In the genomic region with DNA sequence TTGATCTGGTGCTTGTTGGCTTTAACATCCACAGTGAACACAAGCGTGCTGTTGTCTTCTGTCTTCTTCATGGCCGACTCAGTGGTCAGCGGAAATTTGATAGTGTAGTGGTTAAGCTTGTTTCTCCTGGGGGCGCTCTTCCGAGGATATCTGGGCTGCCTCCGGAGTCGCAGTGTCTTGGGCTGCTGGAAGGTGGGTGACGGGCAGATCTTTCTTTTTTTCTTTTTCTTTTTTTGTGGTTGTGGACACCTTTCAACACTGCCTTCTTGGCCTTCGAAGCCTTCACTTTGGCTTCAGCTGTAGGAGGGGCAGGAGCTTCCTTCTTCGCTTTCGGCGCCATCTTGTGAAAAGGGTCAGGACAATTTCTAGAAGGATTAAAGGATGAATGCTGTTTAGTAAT, we compare ENCODE assay signal across 20 cellular contexts. TPM values are rescaled to one million over a fixed set of nuclear protein-coding genes. Genes with fewer than 3 reads are reported as not detected.
A peak's percentile ranks its signal among the peaks of the same experiment; 100 is the strongest.
DNase-seq lines count a peak whose midpoint lies in the region; ATAC-seq and TF ChIP-seq lines count a peak whose summit lies in the region.
"Had no signal": no experiment of that assay in that cellular context is flagged by ENCODE, and none has a peak within 500 bp of the region (broad histone marks: within the 10 kb centered on the region; RNA-seq: fewer than 3 reads in every experiment).

No MANE protein-coding gene starts in this region.

- H3K9ac ChIP-seq in HCT116 (ENCODE audit: low read length) = no peak overlapping the region
- H3K9ac ChIP-seq: BLaER1, GM23248 had no signal

- peak overlapping the region; percentile 37 for H3K27ac Mint-ChIP-seq in nephron progenitor cell

- no peaks in the 10 kb centered on the region for H3K36me3 ChIP-seq in HCT116 (ENCODE audit: control insufficient read depth in 1 of 2, insufficient read depth in 2 of 2, low read length in 2 of 2)
- H3K36me3 ChIP-seq in Panc1 (ENCODE audit: control insufficient read depth, insufficient read depth, low read length) = no peaks in the 10 kb centered on the region
- H3K36me3 ChIP-seq: BLaER1 had no signal

- no peaks in the 10 kb centered on the region for H3K27me3 ChIP-seq in HCT116 (ENCODE audit: insufficient read depth, low read length)
- H3K27me3 ChIP-seq in Panc1 (ENCODE audit: control insufficient read depth, insufficient read depth, low read length) = no peaks in the 10 kb centered on the region
- H3K27me3 ChIP-seq: BLaER1 had no signal

- peak; percentile 16; the same call in 1 of the 2 replicates for TF ChIP-seq RAD21 in HCT116 (IDR thresholded peaks at IDR 0.05; ENCODE audit: low read depth)

- RAD21 ChIA-PET in HCT116 (lab: Charles Lee; ENCODE audit: low non-redundant PET in 1 of 2, low total read pairs in 2 of 2, uncharacterized antibody in 2 of 2, unreplicated experiment in 2 of 2) = no interaction called here

- TF ChIP-seq CTCF in HCT116 (IDR thresholded peaks at IDR 0.05 in 2 of 3, conservative IDR thresholded peaks at IDR 0.05 in 1 of 3; ENCODE audit: borderline replicate concordance in 1 of 3, insufficient read depth in 1 of 3, low read depth in 2 of 3, low read length in 2 of 3) (peak in 1 of 3 experiments; percentile 16; a peak in 1 of 6 replicates), Panc1 (IDR thresholded peaks at IDR 0.05) (peak; percentile 38), nephron progenitor cell (IDR thresholded peaks at IDR 0.05) (no peak)

- no peak overlapping the region for H3K4me3 Mint-ChIP-seq in nephron progenitor cell

- H3K36me3 Mint-ChIP-seq in nephron progenitor cell (ENCODE audit: low read depth) = no peaks in the 10 kb centered on the region

- POLR2A ChIA-PET in HCT116 (lab: Charles Lee) (no interaction called here), Panc1 (lab: Charles Lee) (no interaction called here)

- no peaks in the 10 kb centered on the region for H4K20me1 ChIP-seq in HCT116 (ENCODE audit: insufficient read depth)
- H4K20me1 ChIP-seq: BLaER1 had no signal

- no peak for ATAC-seq in HCT116
- no peak for ATAC-seq in Panc1
- no peak for ATAC-seq in HG03196 (IDR thresholded peaks at IDR 0.05; ENCODE audit: unreplicated experiment)
- ATAC-seq in GM21737 (IDR thresholded peaks at IDR 0.05; ENCODE audit: unreplicated experiment) = no peak

- peak; percentile 23 for DNase-seq in DMS 273 (lab: John Stamatoyannopoulos, UW; ENCODE audit: unreplicated experiment)
- no peak for DNase-seq in DMS 273 treated with DMSO at 0.1 percent for 48 hours (lab: John Stamatoyannopoulos, UW)
- DNase-seq in HCT116 (ENCODE audit: low read depth, low spot score) = no peak
- DNase-seq in Panc1 (ENCODE audit: low read depth, low spot score) = no peak
- DNase-seq in nephron progenitor cell = no peak
- no peak for DNase-seq in NCI-H82 (lab: John Stamatoyannopoulos, UW)
- DNase-seq: 8988T; CD4-positive, alpha-beta memory T cell; GDM1; GM23248; KG1; NCI-H1417; NCI-H187; NCI-H226; NCI-H526; RPMI8226; SIG-M5 had no signal

- H3K9me3 ChIP-seq in HCT116 (ENCODE audit: control insufficient read depth in 1 of 2, insufficient read depth in 1 of 2, low read depth in 1 of 2, low read length in 2 of 2) (no peaks in the 10 kb centered on the region), Panc1 (ENCODE audit: control insufficient read depth, insufficient read depth, low read depth, low read length) (no peaks in the 10 kb centered on the region)
- H3K9me3 ChIP-seq: BLaER1 had no signal

- no peaks in the 10 kb centered on the region for H3K79me2 ChIP-seq in HCT116 (ENCODE audit: insufficient read depth, low read length)

- intact Hi-C loops in HCT116 (cut with micrococcal nuclease) = no loop called here
- intact Hi-C loops in Panc1 (cut with micrococcal nuclease; ENCODE audit: unreplicated experiment) = no loop called here

- no peaks in the 10 kb centered on the region for H3K4me1 ChIP-seq in HCT116 (ENCODE audit: control insufficient read depth in 1 of 2, insufficient read depth in 2 of 2, low read length in 2 of 2)
- H3K4me1 ChIP-seq in Panc1 (ENCODE audit: control insufficient read depth, insufficient read depth, low read length) = peaks cover 33% of the 10 kb centered on the region; the same call in 1 of the 2 replicates

- H3K4me3 ChIP-seq in HCT116 (replicated peaks in 1 of 2; ENCODE audit: low read depth in 1 of 2, low read length in 2 of 2) (no peak overlapping the region), Panc1 (ENCODE audit: low read depth in 2 of 2, low read length in 2 of 2) (no peak overlapping the region)
- H3K4me3 ChIP-seq: BLaER1, GM23248 had no signal

- no peak overlapping the region for H3K27ac ChIP-seq in HCT116 (ENCODE audit: low read depth, low read length)
- no peak overlapping the region for H3K27ac ChIP-seq in Panc1 (ENCODE audit: low read length)
- H3K27ac ChIP-seq: BLaER1, GM23248 had no signal

- peaks cover 16% of the 10 kb centered on the region for H3K4me1 Mint-ChIP-seq in nephron progenitor cell

- no peak for TF ChIP-seq POLR2A in HCT116 (IDR thresholded peaks at IDR 0.05; ENCODE audit: borderline replicate concordance, extremely low read depth, insufficient read depth, insufficient read length)

- CTCF ChIA-PET in HCT116 (lab: Charles Lee) (interaction anchor here (1.0 kb wide), 1 partner anchor 61 kb away, joined by 4 read pairs; no protein-coding TSS in a partner anchor), Panc1 (lab: Charles Lee) (interaction anchor here (0.7 kb wide), 1 partner anchor 14 kb away, joined by 4 read pairs; no protein-coding TSS in a partner anchor)

- H3K9me3 Mint-ChIP-seq in nephron progenitor cell = no peaks in the 10 kb centered on the region
- H3K9me3 Mint-ChIP-seq: CD4-positive, alpha-beta memory T cell had no signal

- peaks cover 3% of the 10 kb centered on the region for H3K27me3 Mint-ChIP-seq in nephron progenitor cell (ENCODE audit: low read depth, poor library complexity)
- H3K27me3 Mint-ChIP-seq: CD4-positive, alpha-beta memory T cell had no signal

- H3K9me2 ChIP-seq in HCT116 (ENCODE audit: insufficient read depth) = no peaks in the 10 kb centered on the region

- H2AFZ ChIP-seq in HCT116 (ENCODE audit: low read depth, low read length, poor library complexity, severe bottlenecking) = no peak overlapping the region
- H2AFZ ChIP-seq: GM23248 had no signal

- in situ Hi-C loops in Panc1 (cut with HindIII; ENCODE audit: low pct_unique_long_range_greater_than_20kb, low sequenced_read_pairs) = no loop called here

- BruUV-seq in HCT116 (replicated peaks; lab: Mats Ljungman, UMichigan) (no TSS peak), Panc1 (replicated peaks; lab: Mats Ljungman, UMichigan) (no TSS peak)

- no peak overlapping the region for H3K4me2 ChIP-seq in HCT116 (ENCODE audit: low read length)
- H3K4me2 ChIP-seq: BLaER1 had no signal

TF ChIP-seq in HCT116, 20 proteins besides CTCF, POLR2A, EP300 and RAD21 (continues in another document):
- TF ChIP-seq ZFX (IDR thresholded peaks at IDR 0.05) (no peak), EZH2phosphoT487 (IDR thresholded peaks at IDR 0.05; ENCODE audit: borderline replicate concordance) (no peak), SIN3A (IDR thresholded peaks at IDR 0.05; ENCODE audit: low read depth) (no peak), EZH2 (IDR thresholded peaks at IDR 0.05) (no peak), JUND (IDR thresholded peaks at IDR 0.05) (no peak), CBX3 (IDR thresholded peaks at IDR 0.05; ENCODE audit: low read depth) (no peak), SRF (IDR thresholded peaks at IDR 0.05; ENCODE audit: low read depth) (no peak), MAX (IDR thresholded peaks at IDR 0.05) (no peak), ELF1 (IDR thresholded peaks at IDR 0.05; ENCODE audit: borderline replicate concordance, low read depth) (no peak)
- TF ChIP-seq, protein P1, sequence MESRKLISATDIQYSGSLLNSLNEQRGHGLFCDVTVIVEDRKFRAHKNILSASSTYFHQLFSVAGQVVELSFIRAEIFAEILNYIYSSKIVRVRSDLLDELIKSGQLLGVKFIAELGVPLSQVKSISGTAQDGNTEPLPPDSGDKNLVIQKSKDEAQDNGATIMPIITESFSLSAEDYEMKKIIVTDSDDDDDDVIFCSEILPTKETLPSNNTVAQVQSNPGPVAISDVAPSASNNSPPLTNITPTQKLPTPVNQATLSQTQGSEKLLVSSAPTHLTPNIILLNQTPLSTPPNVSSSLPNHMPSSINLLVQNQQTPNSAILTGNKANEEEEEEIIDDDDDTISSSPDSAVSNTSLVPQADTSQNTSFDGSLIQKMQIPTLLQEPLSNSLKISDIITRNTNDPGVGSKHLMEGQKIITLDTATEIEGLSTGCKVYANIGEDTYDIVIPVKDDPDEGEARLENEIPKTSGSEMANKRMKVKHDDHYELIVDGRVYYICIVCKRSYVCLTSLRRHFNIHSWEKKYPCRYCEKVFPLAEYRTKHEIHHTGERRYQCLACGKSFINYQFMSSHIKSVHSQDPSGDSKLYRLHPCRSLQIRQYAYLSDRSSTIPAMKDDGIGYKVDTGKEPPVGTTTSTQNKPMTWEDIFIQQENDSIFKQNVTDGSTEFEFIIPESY (IDR thresholded peaks at IDR 0.05; ENCODE audit: extremely low read depth, insufficient replicate concordance, low read length) = no peak

RNA-seq across cellular contexts. Expression of gene RPA3, which starts 23.8 kb away (rescaled TPM):
- total RNA-seq in HCT116 (2021; ENCODE audit: unreplicated experiment) (87.5 TPM), Panc1 (2021; ENCODE audit: unreplicated experiment) (93.5 TPM)
- 34.1 and 53.5 TPM in 2 replicates for polyA plus RNA-seq in HCT116 (2012)
- polyA plus RNA-seq in Panc1 (2012; ENCODE audit: insufficient read length) = 49.1 TPM
